1 cellular context compared by ENCODE assay signal in genomic region chr13:20462921-20463320, GRCh38.
TF ChIP-seq lines count a peak whose summit lies in the region.

No MANE protein-coding gene starts in this region.

TF ChIP-seq in WTC11, 78 proteins besides CTCF, POLR2A, EP300 and RAD21 (continued from another document):
- no peak for TF ChIP-seq ATF2 (CRISPR knock-in tag; IDR thresholded peaks at IDR 0.05; ENCODE audit: borderline replicate concordance, low read depth)
- TF ChIP-seq NFATC4 (CRISPR knock-in tag; IDR thresholded peaks at IDR 0.05), result no peak
